28 cellular contexts compared by ENCODE assay signal in genomic region chr21:30605968-30606367, GRCh38. TPM values are rescaled to one million over a fixed set of nuclear protein-coding genes. Genes with fewer than 3 reads are reported as not detected.
"Had no signal": no experiment of that assay in that cellular context is flagged by ENCODE, and none has a peak within 500 bp of the region (broad histone marks: within the 10 kb centered on the region; RNA-seq: fewer than 3 reads in every experiment).

No MANE protein-coding gene starts in this region.

- H3K4me3 Mint-ChIP-seq: activated CD4-positive, alpha-beta T cell treated with anti-CD3 and anti-CD28 coated beads, Interleukin-2, amount 10 ng/mL, durations not matched to agents 7 days and 5 days; activated naive CD4-positive, alpha-beta T cell treated with anti-CD3 and anti-CD28 coated beads, Interleukin-2, amount 50 U/mL, for 24 hours; effector memory CD8-positive, alpha-beta T cell; mesothelial cell of epicardium; naive thymus-derived CD8-positive, alpha-beta T cell; neural progenitor cell; stimulated activated naive CD8-positive, alpha-beta T cell treated with anti-CD3 and anti-CD28 coated beads, Interleukin-15, Interleukin-2, amounts not matched to agents 100 ng/mL and 50 ng/mL, for 24 hours had no signal

- ATAC-seq: effector memory CD8-positive, alpha-beta T cell; heart left ventricle; naive thymus-derived CD8-positive, alpha-beta T cell; right lobe of liver had no signal

- H3K27ac ChIP-seq: adrenal gland, colonic mucosa, dorsolateral prefrontal cortex, esophagus squamous epithelium, heart left ventricle, left ventricle myocardium inferior, neural progenitor cell, right lobe of liver, skin epidermis, tibial artery, VCaP had no signal

- H2AFZ ChIP-seq: neural progenitor cell had no signal

- H3K36me3 Mint-ChIP-seq: activated naive CD4-positive, alpha-beta T cell treated with anti-CD3 and anti-CD28 coated beads, Interleukin-2, amount 50 U/mL, for 24 hours; mesothelial cell of epicardium; neural progenitor cell had no signal

- H3K9me3 ChIP-seq: adrenal gland, right lobe of liver, tibial artery had no signal

- H3K27me3 ChIP-seq: adrenal gland, colonic mucosa, esophagus squamous epithelium, heart left ventricle, neural progenitor cell, right lobe of liver, tibial artery had no signal

- H3K36me3 ChIP-seq: adrenal gland, colonic mucosa, esophagus squamous epithelium, heart left ventricle, left ventricle myocardium inferior, neural progenitor cell, right lobe of liver, tibial artery had no signal

- FAIRE-seq: bronchial epithelial cell, kidney had no signal

- H3K4me3 ChIP-seq: adrenal gland, colonic mucosa, dorsolateral prefrontal cortex, esophagus squamous epithelium, heart left ventricle, left ventricle myocardium inferior, neural progenitor cell, right lobe of liver, skin epidermis, tibial artery had no signal

- H3K4me1 Mint-ChIP-seq: activated CD4-positive, alpha-beta T cell treated with anti-CD3 and anti-CD28 coated beads, Interleukin-2, amount 10 ng/mL, durations not matched to agents 7 days and 5 days; activated naive CD4-positive, alpha-beta T cell treated with anti-CD3 and anti-CD28 coated beads, Interleukin-2, amount 50 U/mL, for 24 hours; mesothelial cell of epicardium; naive thymus-derived CD8-positive, alpha-beta T cell; neural progenitor cell had no signal

- DNase-seq: activated CD4-positive, alpha-beta T cell treated with anti-CD3 and anti-CD28 coated beads, Interleukin-2, amount 10 ng/mL, durations not matched to agents 7 days and 5 days; activated CD4-positive, CD25-positive, alpha-beta regulatory T cell treated with anti-CD3 and anti-CD28 coated beads, Interleukin-2, amount 50 U/mL, for 72 hours; activated gamma-delta T cell treated with Interleukin-2 at 50 U/mL for 16 hours; activated T-cell treated with anti-CD3 and anti-CD28 coated beads, Interleukin-2, amount 50 U/mL, for 1 hour; adrenal gland; colonic mucosa; dorsolateral prefrontal cortex; effector memory CD8-positive, alpha-beta T cell; esophagus squamous epithelium; heart left ventricle; kidney; left ventricle myocardium inferior; naive thymus-derived CD8-positive, alpha-beta T cell; posterior cingulate gyrus; right lobe of liver; stimulated activated CD4-positive, alpha-beta T cell treated with anti-CD3 and anti-CD28 coated beads, Interleukin-1b, Interleukin-23, amount 100 ng/mL, for 48 hours; tibial artery had no signal

- H3K27me3 Mint-ChIP-seq: activated CD4-positive, alpha-beta T cell treated with anti-CD3 and anti-CD28 coated beads, Interleukin-2, amount 10 ng/mL, durations not matched to agents 7 days and 5 days; effector memory CD8-positive, alpha-beta T cell; stimulated activated naive CD8-positive, alpha-beta T cell treated with anti-CD3 and anti-CD28 coated beads, Interleukin-15, Interleukin-2, amounts not matched to agents 100 ng/mL and 50 ng/mL, for 24 hours had no signal

- H3K4me1 ChIP-seq: adrenal gland, colonic mucosa, esophagus squamous epithelium, heart left ventricle, left ventricle myocardium inferior, neural progenitor cell, right lobe of liver, tibial artery had no signal

- H3K27ac Mint-ChIP-seq: activated CD4-positive, alpha-beta T cell treated with anti-CD3 and anti-CD28 coated beads, Interleukin-2, amount 10 ng/mL, durations not matched to agents 7 days and 5 days; activated naive CD4-positive, alpha-beta T cell treated with anti-CD3 and anti-CD28 coated beads, Interleukin-2, amount 50 U/mL, for 24 hours; effector memory CD8-positive, alpha-beta T cell; mesothelial cell of epicardium; naive thymus-derived CD8-positive, alpha-beta T cell; neural progenitor cell; stimulated activated naive CD8-positive, alpha-beta T cell treated with anti-CD3 and anti-CD28 coated beads, Interleukin-15, Interleukin-2, amounts not matched to agents 100 ng/mL and 50 ng/mL, for 24 hours had no signal

- H3K9me3 Mint-ChIP-seq: neural progenitor cell had no signal

- H3K4me2 ChIP-seq: neural progenitor cell had no signal

- H3K9ac ChIP-seq: neural progenitor cell had no signal

RNA-seq across cellular contexts. Expression of gene KRTAP22-1, which starts 5.1 kb away (rescaled TPM):
- total RNA-seq: activated CD4-positive, alpha-beta T cell treated with anti-CD3 and anti-CD28 coated beads, Interleukin-2, amount 10 ng/mL, durations not matched to agents 7 days and 5 days; adrenal gland; bronchial epithelial cell; colonic mucosa; dorsolateral prefrontal cortex; esophagus squamous epithelium; heart left ventricle; kidney; left ventricle myocardium inferior; lung microvascular endothelial cell; mesothelial cell of epicardium; naive thymus-derived CD8-positive, alpha-beta T cell; omental fat pad; right lobe of liver; T-helper 2 cell treated with Interferon-gamma antibody and Interleukin-4, amounts not matched to agents 100 ng/mL and 5 ng/mL, for 36 hours; urinary bladder had no signal
- polyA plus RNA-seq: adrenal gland; heart left ventricle; naive thymus-derived CD8-positive, alpha-beta T cell; urinary bladder had no signal

RNA-seq across cellular contexts. Expression of gene KRTAP6-2, which starts 7.3 kb away (rescaled TPM):
- total RNA-seq: activated CD4-positive, alpha-beta T cell treated with anti-CD3 and anti-CD28 coated beads, Interleukin-2, amount 10 ng/mL, durations not matched to agents 7 days and 5 days; adrenal gland; bronchial epithelial cell; colonic mucosa; dorsolateral prefrontal cortex; esophagus squamous epithelium; heart left ventricle; kidney; left ventricle myocardium inferior; lung microvascular endothelial cell; mesothelial cell of epicardium; naive thymus-derived CD8-positive, alpha-beta T cell; omental fat pad; right lobe of liver; T-helper 2 cell treated with Interferon-gamma antibody and Interleukin-4, amounts not matched to agents 100 ng/mL and 5 ng/mL, for 36 hours; urinary bladder had no signal
- polyA plus RNA-seq: adrenal gland; heart left ventricle; naive thymus-derived CD8-positive, alpha-beta T cell; urinary bladder had no signal

RNA-seq across cellular contexts. Expression of gene KRTAP6-1, which starts 7.8 kb away (rescaled TPM):
- total RNA-seq: activated CD4-positive, alpha-beta T cell treated with anti-CD3 and anti-CD28 coated beads, Interleukin-2, amount 10 ng/mL, durations not matched to agents 7 days and 5 days; adrenal gland; bronchial epithelial cell; colonic mucosa; dorsolateral prefrontal cortex; esophagus squamous epithelium; heart left ventricle; kidney; left ventricle myocardium inferior; lung microvascular endothelial cell; mesothelial cell of epicardium; naive thymus-derived CD8-positive, alpha-beta T cell; omental fat pad; right lobe of liver; T-helper 2 cell treated with Interferon-gamma antibody and Interleukin-4, amounts not matched to agents 100 ng/mL and 5 ng/mL, for 36 hours; urinary bladder had no signal
- polyA plus RNA-seq: adrenal gland; heart left ventricle; naive thymus-derived CD8-positive, alpha-beta T cell; urinary bladder had no signal

RNA-seq across cellular contexts. Expression of gene KRTAP20-1, which starts 10.3 kb away (rescaled TPM):
- total RNA-seq: activated CD4-positive, alpha-beta T cell treated with anti-CD3 and anti-CD28 coated beads, Interleukin-2, amount 10 ng/mL, durations not matched to agents 7 days and 5 days; adrenal gland; bronchial epithelial cell; colonic mucosa; dorsolateral prefrontal cortex; esophagus squamous epithelium; heart left ventricle; kidney; left ventricle myocardium inferior; lung microvascular endothelial cell; mesothelial cell of epicardium; naive thymus-derived CD8-positive, alpha-beta T cell; omental fat pad; right lobe of liver; T-helper 2 cell treated with Interferon-gamma antibody and Interleukin-4, amounts not matched to agents 100 ng/mL and 5 ng/mL, for 36 hours; urinary bladder had no signal
- polyA plus RNA-seq: adrenal gland; heart left ventricle; naive thymus-derived CD8-positive, alpha-beta T cell; urinary bladder had no signal

RNA-seq across cellular contexts. Expression of gene KRTAP6-3, which starts 13.7 kb away (rescaled TPM):
- total RNA-seq: activated CD4-positive, alpha-beta T cell treated with anti-CD3 and anti-CD28 coated beads, Interleukin-2, amount 10 ng/mL, durations not matched to agents 7 days and 5 days; adrenal gland; bronchial epithelial cell; colonic mucosa; dorsolateral prefrontal cortex; esophagus squamous epithelium; heart left ventricle; kidney; left ventricle myocardium inferior; lung microvascular endothelial cell; mesothelial cell of epicardium; naive thymus-derived CD8-positive, alpha-beta T cell; omental fat pad; right lobe of liver; T-helper 2 cell treated with Interferon-gamma antibody and Interleukin-4, amounts not matched to agents 100 ng/mL and 5 ng/mL, for 36 hours; urinary bladder had no signal
- polyA plus RNA-seq: adrenal gland; heart left ventricle; naive thymus-derived CD8-positive, alpha-beta T cell; urinary bladder had no signal
